In genomic region chr2:63855418-63856301, GRCh38 we compare ENCODE assay signal across 15 cellular contexts. TPM values are rescaled to one million over a fixed set of nuclear protein-coding genes. Genes with fewer than 3 reads are reported as not detected.
DNase-seq lines count a peak whose midpoint lies in the region; ATAC-seq, FAIRE-seq and TF ChIP-seq lines count a peak whose summit lies in the region.
"Had no signal": no experiment of that assay in that cellular context is flagged by ENCODE, and none has a peak within 500 bp of the region (broad histone marks: within the 10 kb centered on the region; RNA-seq: fewer than 3 reads in every experiment).

No MANE protein-coding gene starts in this region.

- peaks cover 68% of the 10 kb centered on the region for H3K4me1 Mint-ChIP-seq in CD4-positive, alpha-beta T cell (ENCODE audit: low read depth)
- peaks cover 53% of the 10 kb centered on the region for H3K4me1 Mint-ChIP-seq in activated naive CD8-positive, alpha-beta T cell treated with anti-CD3 and anti-CD28 coated beads, Interleukin-2, amount 10 ng/mL, durations not matched to agents 7 days and 5 days
- H3K4me1 Mint-ChIP-seq in natural killer cell treated with Interleukin-12 subunit alpha and Interleukin-12 subunit beta and Interleukin-15 and Interleukin-18, amount 100 ng/mL, for 72 hours (ENCODE audit: low read depth in 2 of 2): peaks cover 46 to 50% of the 10 kb centered on the region in 2 donors

- peak in 1 of 10 experiments; percentile 8 for DNase-seq in CD4-positive, alpha-beta T cell
- no peak for DNase-seq in GM19239 (ENCODE audit: insufficient read length, low spot score)
- peak; percentile 40 for DNase-seq in activated naive CD8-positive, alpha-beta T cell treated with anti-CD3 and anti-CD28 coated beads, Interleukin-2, amount 10 ng/mL, durations not matched to agents 7 days and 5 days
- DNase-seq in natural killer cell treated with Interleukin-12 subunit alpha and Interleukin-12 subunit beta and Interleukin-15 and Interleukin-18, amount 100 ng/mL, for 72 hours (ENCODE audit: low spot score): no peak
- DNase-seq in NOMO-1 treated with dmso at 0.1 percent for 144 hours (lab: John Stamatoyannopoulos, UW; ENCODE audit: unreplicated experiment): no peak
- DNase-seq in NCI-H2171 (lab: John Stamatoyannopoulos, UW): no peak
- DNase-seq in dedifferentiated amniotic fluid mesenchymal stem cell (ENCODE audit: extremely low spot score): no peak
- DNase-seq: activated CD8-positive, alpha-beta memory T cell treated with anti-CD3 and anti-CD28 coated beads for 24 hours; Caco-2; NCI-H187 treated with DMSO at 0.1 percent for 48 hours; SW 1271; thyroid gland had no signal

- ATAC-seq in CD4-positive, alpha-beta T cell (ENCODE audit: poor library complexity): no peak
- no peak for ATAC-seq in activated naive CD8-positive, alpha-beta T cell treated with anti-CD3 and anti-CD28 coated beads, Interleukin-2, amount 10 ng/mL, durations not matched to agents 7 days and 5 days (ENCODE audit: low read depth)
- ATAC-seq in natural killer cell treated with Interleukin-12 subunit alpha and Interleukin-12 subunit beta and Interleukin-15 and Interleukin-18, amount 100 ng/mL, for 72 hours: no peak
- ATAC-seq in GM18870 (IDR thresholded peaks at IDR 0.05; ENCODE audit: unreplicated experiment): no peak

- no peaks in the 10 kb centered on the region for H3K27me3 Mint-ChIP-seq in CD4-positive, alpha-beta T cell
- no peaks in the 10 kb centered on the region for H3K27me3 Mint-ChIP-seq in activated naive CD8-positive, alpha-beta T cell treated with anti-CD3 and anti-CD28 coated beads, Interleukin-2, amount 10 ng/mL, durations not matched to agents 7 days and 5 days
- no peaks in the 10 kb centered on the region for H3K27me3 Mint-ChIP-seq in natural killer cell treated with Interleukin-12 subunit alpha and Interleukin-12 subunit beta and Interleukin-15 and Interleukin-18, amount 100 ng/mL, for 72 hours

- H3K36me3 Mint-ChIP-seq in CD4-positive, alpha-beta T cell (ENCODE audit: low read depth): peaks cover 46% of the 10 kb centered on the region
- peaks cover 55% of the 10 kb centered on the region for H3K36me3 Mint-ChIP-seq in activated naive CD8-positive, alpha-beta T cell treated with anti-CD3 and anti-CD28 coated beads, Interleukin-2, amount 10 ng/mL, durations not matched to agents 7 days and 5 days
- peaks cover 4% of the 10 kb centered on the region for H3K36me3 Mint-ChIP-seq in natural killer cell treated with Interleukin-12 subunit alpha and Interleukin-12 subunit beta and Interleukin-15 and Interleukin-18, amount 100 ng/mL, for 72 hours

- H3K9me3 Mint-ChIP-seq in CD4-positive, alpha-beta T cell: no peaks in the 10 kb centered on the region
- H3K9me3 Mint-ChIP-seq in activated naive CD8-positive, alpha-beta T cell treated with anti-CD3 and anti-CD28 coated beads, Interleukin-2, amount 10 ng/mL, durations not matched to agents 7 days and 5 days: peaks cover 1% of the 10 kb centered on the region
- H3K9me3 Mint-ChIP-seq in natural killer cell treated with Interleukin-12 subunit alpha and Interleukin-12 subunit beta and Interleukin-15 and Interleukin-18, amount 100 ng/mL, for 72 hours: no peaks in the 10 kb centered on the region

- POLR2A ChIA-PET in CD4-positive, alpha-beta T cell (lab: Charles Lee): interaction anchor here (0.7 to 7.8 kb wide), 5 partner anchors 10 to 786 kb away, joined by 3 to 93 read pairs (median 3); partner anchors contain the start of genes MDH1, UGP2 and WDPCP
- POLR2A ChIA-PET in activated naive CD8-positive, alpha-beta T cell treated with anti-CD3 and anti-CD28 coated beads, Interleukin-2, amount 10 ng/mL, durations not matched to agents 7 days and 5 days (lab: Charles Lee): interaction anchor here (0.6 to 13.7 kb wide), 7 partner anchors 8 to 1372 kb away, joined by 3 to 286 read pairs (median 5); partner anchors contain the start of genes ACTR2, MDH1, UGP2 and WDPCP

- H3K27ac ChIP-seq in CD4-positive, alpha-beta T cell (ENCODE audit: low read depth, low read length): peak overlapping the region; percentile 78
- H3K27ac ChIP-seq: KMS-11, thyroid gland had no signal

- no peaks in the 10 kb centered on the region for H3K27me3 ChIP-seq in CD4-positive, alpha-beta T cell (ENCODE audit: control insufficient read depth, insufficient read depth, low read length)
- H3K27me3 ChIP-seq: thyroid gland had no signal

- peak overlapping the region; percentile 81 for H3K4me3 Mint-ChIP-seq in CD4-positive, alpha-beta T cell
- H3K4me3 Mint-ChIP-seq in activated naive CD8-positive, alpha-beta T cell treated with anti-CD3 and anti-CD28 coated beads, Interleukin-2, amount 10 ng/mL, durations not matched to agents 7 days and 5 days: peak overlapping the region; percentile 74
- peak overlapping the region; percentile 64 for H3K4me3 Mint-ChIP-seq in natural killer cell treated with Interleukin-12 subunit alpha and Interleukin-12 subunit beta and Interleukin-15 and Interleukin-18, amount 100 ng/mL, for 72 hours

- CTCF ChIA-PET in CD4-positive, alpha-beta T cell (lab: Charles Lee): interaction anchor here (0.7 to 9.6 kb wide), 2 partner anchors 13 to 21 kb away, joined by 5 to 50 read pairs; partner anchors contain the start of gene UGP2

- H3K27ac Mint-ChIP-seq in CD4-positive, alpha-beta T cell: peak overlapping the region; percentile 99
- peak overlapping the region; percentile 94 for H3K27ac Mint-ChIP-seq in activated naive CD8-positive, alpha-beta T cell treated with anti-CD3 and anti-CD28 coated beads, Interleukin-2, amount 10 ng/mL, durations not matched to agents 7 days and 5 days
- H3K27ac Mint-ChIP-seq in natural killer cell treated with Interleukin-12 subunit alpha and Interleukin-12 subunit beta and Interleukin-15 and Interleukin-18, amount 100 ng/mL, for 72 hours: peak overlapping the region; percentile 85 to 87

- intact Hi-C loops in CD4-positive, alpha-beta T cell (cut with DNase I, micrococcal nuclease): loop anchor here (1.0 to 5.0 kb wide), 3 partner anchors 15 to 267 kb away; partner anchors contain the start of genes MDH1 (in 1 of the 2) and WDPCP (in 1 of the 2)

- no peaks in the 10 kb centered on the region for H3K9me3 ChIP-seq in CD4-positive, alpha-beta T cell (ENCODE audit: control insufficient read depth, low read length)
- H3K9me3 ChIP-seq: Caco-2, thyroid gland had no signal

- no peak for TF ChIP-seq CTCF in CD4-positive, alpha-beta T cell (IDR thresholded peaks at IDR 0.05)

- peak; percentile 31 for FAIRE-seq in GM19239 (lab: Jason Lieb, UNC)
- FAIRE-seq: astrocyte had no signal

RNA-seq across cellular contexts. Expression of gene UGP2, which starts 14.0 kb away (rescaled TPM):
- total RNA-seq in CD4-positive, alpha-beta T cell: 10 to 100 TPM; 47.1 to 53.2 TPM
- 100 to 1,000 TPM; 127 to 139 TPM for total RNA-seq in activated naive CD8-positive, alpha-beta T cell treated with anti-CD3 and anti-CD28 coated beads, Interleukin-2, amount 10 ng/mL, durations not matched to agents 7 days and 5 days
- 10 to 100 TPM; 85.9 to 90.8 TPM for total RNA-seq in natural killer cell treated with Interleukin-12 subunit alpha and Interleukin-12 subunit beta and Interleukin-15 and Interleukin-18, amount 100 ng/mL, for 72 hours
